ENCODE assay signal across 19 cellular contexts in genomic region chr1:112988367-112988766, GRCh38.
"Had no signal": no experiment of that assay in that cellular context is flagged by ENCODE, and none has a peak within 500 bp of the region (broad histone marks: within the 10 kb centered on the region; RNA-seq: fewer than 3 reads in every experiment).

No MANE protein-coding gene starts in this region.

- FAIRE-seq: astrocyte, endometrium, urothelium cell line had no signal

- H3K4me1 ChIP-seq: tibial nerve had no signal

- ATAC-seq: left lung; mucosa of descending colon; naive thymus-derived CD4-positive, alpha-beta T cell had no signal

- H3K27me3 ChIP-seq: cardiac muscle cell, left lung, ovary, tibial nerve had no signal

- H3K4me3 ChIP-seq: cardiac muscle cell, left lung, mucosa of descending colon, ovary, tibial nerve had no signal

- H3K27me3 Mint-ChIP-seq: activated naive CD4-positive, alpha-beta T cell treated with anti-CD3 and anti-CD28 coated beads, Interleukin-2, amount 50 U/mL, for 24 hours; naive thymus-derived CD4-positive, alpha-beta T cell; stimulated activated naive CD8-positive, alpha-beta T cell treated with anti-CD3 and anti-CD28 coated beads, Interleukin-15, Interleukin-2, amounts not matched to agents 100 ng/mL and 50 ng/mL, for 24 hours had no signal

- H3K36me3 ChIP-seq: cardiac muscle cell, left lung, ovary had no signal

- H3K4me1 Mint-ChIP-seq: activated naive CD4-positive, alpha-beta T cell treated with anti-CD3 and anti-CD28 coated beads, Interleukin-2, amount 50 U/mL, for 24 hours; naive thymus-derived CD4-positive, alpha-beta T cell had no signal

- H3K4me3 Mint-ChIP-seq: activated naive CD4-positive, alpha-beta T cell treated with anti-CD3 and anti-CD28 coated beads, Interleukin-2, amount 50 U/mL, for 24 hours; naive thymus-derived CD4-positive, alpha-beta T cell; stimulated activated naive CD8-positive, alpha-beta T cell treated with anti-CD3 and anti-CD28 coated beads, Interleukin-15, Interleukin-2, amounts not matched to agents 100 ng/mL and 50 ng/mL, for 24 hours had no signal

- H3K27ac Mint-ChIP-seq: activated naive CD4-positive, alpha-beta T cell treated with anti-CD3 and anti-CD28 coated beads, Interleukin-2, amount 50 U/mL, for 24 hours; naive thymus-derived CD4-positive, alpha-beta T cell; stimulated activated naive CD8-positive, alpha-beta T cell treated with anti-CD3 and anti-CD28 coated beads, Interleukin-15, Interleukin-2, amounts not matched to agents 100 ng/mL and 50 ng/mL, for 24 hours had no signal

- H3K9me3 ChIP-seq: left lung, mucosa of descending colon, ovary, tibial nerve had no signal

- H3K9me3 Mint-ChIP-seq: activated naive CD4-positive, alpha-beta T cell treated with anti-CD3 and anti-CD28 coated beads, Interleukin-2, amount 50 U/mL, for 24 hours; naive thymus-derived CD4-positive, alpha-beta T cell; stimulated activated naive CD8-positive, alpha-beta T cell treated with anti-CD3 and anti-CD28 coated beads, Interleukin-15, Interleukin-2, amounts not matched to agents 100 ng/mL and 50 ng/mL, for 24 hours had no signal

- H3K27ac ChIP-seq: cardiac muscle cell, left lung, ovary, tibial nerve, VCaP had no signal

- DNase-seq: activated CD4-positive, alpha-beta T cell treated with anti-CD3 and anti-CD28 coated beads for 1 hour; activated gamma-delta T cell; hippocampal formation; islet precursor cell; left lung; mesenchymal stem cell; mucosa of descending colon; naive thymus-derived CD4-positive, alpha-beta T cell; ovary; SW 1271; T-helper 2 cell had no signal
